In the genomic region with DNA sequence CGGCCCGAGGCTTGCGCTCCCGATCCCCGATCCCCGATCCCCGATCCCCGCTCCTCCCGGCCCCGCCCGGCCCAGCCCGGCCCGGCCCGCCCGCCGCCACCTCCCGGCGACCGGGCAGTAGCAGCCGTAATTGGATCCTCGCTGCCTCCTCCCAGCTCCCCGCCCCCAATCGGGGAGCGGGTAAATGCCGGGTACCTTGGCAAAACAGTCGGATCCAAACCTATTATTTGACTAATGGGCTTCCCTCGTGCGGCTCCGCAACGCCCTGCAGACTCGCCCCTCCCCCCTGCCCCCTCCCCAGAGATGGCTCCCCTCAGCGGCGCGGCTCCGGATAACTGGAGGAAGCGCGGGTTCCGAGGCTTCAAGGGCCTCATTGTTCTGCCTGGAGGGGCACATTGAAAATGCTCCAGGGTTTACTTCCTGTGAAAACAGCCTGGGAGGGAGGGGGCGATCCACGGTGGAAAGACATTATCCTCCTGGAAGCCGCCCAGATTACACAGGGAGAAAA, we compare ENCODE assay signal across 8 cellular contexts.
DNase-seq lines count a peak whose midpoint lies in the region; ATAC-seq and TF ChIP-seq lines count a peak whose summit lies in the region.

No MANE protein-coding gene starts in this region.

- no peak for TF ChIP-seq POLR2A in esophagus muscularis mucosa (IDR thresholded peaks at IDR 0.05; ENCODE audit: low read depth)

- H3K4me3 ChIP-seq in BLaER1 (peak overlapping the region; percentile 63), esophagus muscularis mucosa (peak overlapping the region; percentile 63 to 66 (median 65)), muscle layer of duodenum (ENCODE audit: low read depth in 1 of 2, low read length in 2 of 2) (peak overlapping the region; percentile 49 to 59), subcutaneous abdominal adipose tissue (ENCODE audit: low read depth in 1 of 5, low read length in 5 of 5) (peak overlapping the region; percentile 13 to 56 (median 41))

- peak; percentile 34 for ATAC-seq in GM19328 (IDR thresholded peaks at IDR 0.05; ENCODE audit: unreplicated experiment)
- peak; percentile 31 for ATAC-seq in HG03457 (IDR thresholded peaks at IDR 0.05; ENCODE audit: unreplicated experiment)

- H3K27ac ChIP-seq in BLaER1 (peak overlapping the region; percentile 61; the same call in 1 of the 2 replicates), esophagus muscularis mucosa (replicated peaks in 1 of 4) (peak overlapping the region; percentile 94 to 99 (median 97)), muscle layer of duodenum (ENCODE audit: low read length) (peak overlapping the region; percentile 92), subcutaneous abdominal adipose tissue (ENCODE audit: low read depth, low read length) (peak overlapping the region; percentile 94)

- H4K20me1 ChIP-seq in BLaER1, result no peaks in the 10 kb centered on the region

- H3K4me2 ChIP-seq in BLaER1, result peak overlapping the region; percentile 76

- H3K9ac ChIP-seq in BLaER1 (peak overlapping the region; percentile 21; the same call in 1 of the 2 replicates), subcutaneous abdominal adipose tissue (ENCODE audit: low read length in 5 of 5) (peak overlapping the region in 4 of 5 donors; percentile 48 to 76 (median 61))

- WGBS in esophagus muscularis mucosa, result 2% methylated on average over 14 of the region's 41 CpGs

- H3K9me3 ChIP-seq in BLaER1 (no peaks in the 10 kb centered on the region), esophagus muscularis mucosa (no peaks in the 10 kb centered on the region), muscle layer of duodenum (ENCODE audit: control insufficient read depth in 1 of 2, low read length in 2 of 2) (no peaks in the 10 kb centered on the region), subcutaneous abdominal adipose tissue (ENCODE audit: control insufficient read depth in 5 of 5, low read length in 5 of 5) (no peaks in the 10 kb centered on the region)

- no peak for TF ChIP-seq EP300 in esophagus muscularis mucosa (IDR thresholded peaks at IDR 0.05)

- peak in 1 of 3 experiments; percentile 44 for TF ChIP-seq CTCF in esophagus muscularis mucosa (IDR thresholded peaks at IDR 0.05)

- H3K36me3 ChIP-seq in BLaER1 (no peaks in the 10 kb centered on the region), esophagus muscularis mucosa (no peaks in the 10 kb centered on the region), muscle layer of duodenum (ENCODE audit: control insufficient read depth in 1 of 2, insufficient read depth in 2 of 2, low read length in 2 of 2) (peaks cover 0 to 5% of the 10 kb centered on the region in 2 donors), subcutaneous abdominal adipose tissue (ENCODE audit: control insufficient read depth in 5 of 5, insufficient read depth in 5 of 5, low read length in 5 of 5) (no peaks in the 10 kb centered on the region)

- intact Hi-C loops in esophagus muscularis mucosa (cut with DNase I), result loop anchor here (2.0 to 10.0 kb wide), 2 partner anchors 93 to 221 kb away; no protein-coding TSS in a partner anchor

- H3K4me1 ChIP-seq in BLaER1 (peaks cover 50% of the 10 kb centered on the region), esophagus muscularis mucosa (peaks cover 38 to 61% (median 50%) of the 10 kb centered on the region in 4 donors), muscle layer of duodenum (ENCODE audit: control insufficient read depth in 1 of 2, insufficient read depth in 2 of 2, low read length in 2 of 2) (peaks cover 14 to 23% of the 10 kb centered on the region in 2 donors), subcutaneous abdominal adipose tissue (ENCODE audit: control insufficient read depth in 5 of 5, insufficient read depth in 5 of 5, low read length in 5 of 5) (peaks cover 8 to 38% (median 33%) of the 10 kb centered on the region in 5 donors)

- DNase-seq in NCI-H510A treated with DMSO at 0.1 percent for 48 hours (lab: John Stamatoyannopoulos, UW) (peak; percentile 91), activated T-cell treated with anti-CD3 and anti-CD28 coated beads for 24 hours (ENCODE audit: low read depth) (peak; percentile 24), esophagus muscularis mucosa (ENCODE audit: extremely low spot score) (no peak)

- H3K27me3 ChIP-seq in BLaER1 (peaks cover 13% of the 10 kb centered on the region; the same call in 1 of the 2 replicates), esophagus muscularis mucosa (no peaks in the 10 kb centered on the region), muscle layer of duodenum (ENCODE audit: low read depth, low read length) (no peaks in the 10 kb centered on the region), subcutaneous abdominal adipose tissue (ENCODE audit: control insufficient read depth in 5 of 5, insufficient read depth in 4 of 5, low read length in 5 of 5) (no peaks in the 10 kb centered on the region)
